22 cellular contexts compared by ENCODE assay signal in genomic region chr9:22374021-22374420, GRCh38.
DNase-seq lines count a peak whose midpoint lies in the region; ATAC-seq and TF ChIP-seq lines count a peak whose summit lies in the region.
"Had no signal": no experiment of that assay in that cellular context is flagged by ENCODE, and none has a peak within 500 bp of the region (broad histone marks: within the 10 kb centered on the region; RNA-seq: fewer than 3 reads in every experiment).

No MANE protein-coding gene starts in this region.

- peak overlapping the region in 3 of 5 experiments; percentile 33 to 43 (median 36) for H3K27ac Mint-ChIP-seq in brain
- H3K27ac Mint-ChIP-seq: activated naive CD8-positive, alpha-beta T cell treated with anti-CD3 and anti-CD28 coated beads, Interleukin-2, amount 10 ng/mL, durations not matched to agents 7 days and 5 days; CD4-positive, alpha-beta memory T cell; HFFc6; stimulated activated memory B cell treated with anti-CD40 and anti-IgM and Interleukin-4, amounts not matched to agents 10 μg/mL and 1 μg/mL and 100 μg/mL, for 72 hours; T-helper 2 cell treated with Interferon-gamma antibody and Interleukin-4, amounts not matched to agents 5 μg/mL and 100 μg/mL, for 36 hours had no signal

- TF ChIP-seq CTCF in brain (conservative IDR thresholded peaks at IDR 0.05): no peak
- TF ChIP-seq CTCF in esophagus squamous epithelium (IDR thresholded peaks at IDR 0.05): no peak

- WGBS in esophagus squamous epithelium, 2 donors: 40 to 44% methylated on average over 2 of the region's 2 CpGs

- peaks cover 0 to 4% (median 0%) of the 10 kb centered on the region in 4 donors for H3K27me3 ChIP-seq in esophagus squamous epithelium

- no peak overlapping the region for H3K27ac ChIP-seq in esophagus squamous epithelium
- H3K27ac ChIP-seq: skin epidermis, thoracic aorta had no signal

- H3K9me3 Mint-ChIP-seq in brain: peaks cover 0 to 8% (median 7%) of the 10 kb centered on the region in 5 experiments
- H3K9me3 Mint-ChIP-seq: activated naive CD8-positive, alpha-beta T cell treated with anti-CD3 and anti-CD28 coated beads, Interleukin-2, amount 10 ng/mL, durations not matched to agents 7 days and 5 days; HFFc6 had no signal

- peaks cover 6% of the 10 kb centered on the region for H3K27me3 Mint-ChIP-seq in brain

- H3K36me3 ChIP-seq in esophagus squamous epithelium: no peaks in the 10 kb centered on the region
- H3K36me3 ChIP-seq: thoracic aorta had no signal

- no peaks in the 10 kb centered on the region for H3K4me1 ChIP-seq in esophagus squamous epithelium

- no peak overlapping the region for H3K4me3 ChIP-seq in esophagus squamous epithelium
- H3K4me3 ChIP-seq: mucosa of descending colon, skin epidermis, thoracic aorta had no signal

- DNase-seq in NCI-H1092 treated with DMSO at 0.1 percent for 48 hours (lab: John Stamatoyannopoulos, UW) (peak; percentile 94), NCI-H446 treated with DMSO at 0.1 percent for 48 hours (lab: John Stamatoyannopoulos, UW) (peak; percentile 94), retina (peak; percentile 28), esophagus squamous epithelium (lab: John Stamatoyannopoulos, UW) (no peak), NCI-H226 (no peak)
- DNase-seq in stimulated activated naive CD8-positive, alpha-beta T cell treated with anti-CD3 and anti-CD28 coated beads, Interleukin-15, Interleukin-2, amounts not matched to agents 100 U/mL and 50 U/mL, for 24 hours: no peak
- DNase-seq: activated CD4-positive, alpha-beta T cell treated with anti-CD3 and anti-CD28 coated beads, Interleukin-2, amount 50 U/mL, for 48 hours; activated CD8-positive, alpha-beta memory T cell treated with anti-CD3 and anti-CD28 coated beads, Interleukin-2, amount 50 U/mL, for 48 hours; activated naive CD8-positive, alpha-beta T cell treated with anti-CD3 and anti-CD28 coated beads, Interleukin-2, amount 10 ng/mL, durations not matched to agents 7 days and 5 days; CD4-positive, alpha-beta memory T cell; DMS79; foreskin fibroblast; HFFc6; hippocampal formation; Kasumi-1; mucosa of descending colon had no signal

- no peaks in the 10 kb centered on the region for H3K9me3 ChIP-seq in esophagus squamous epithelium
- H3K9me3 ChIP-seq: mucosa of descending colon, thoracic aorta had no signal

- H3K36me3 Mint-ChIP-seq in brain: no peaks in the 10 kb centered on the region
- H3K36me3 Mint-ChIP-seq: activated naive CD8-positive, alpha-beta T cell treated with anti-CD3 and anti-CD28 coated beads, Interleukin-2, amount 10 ng/mL, durations not matched to agents 7 days and 5 days; CD4-positive, alpha-beta memory T cell; stimulated activated memory B cell treated with anti-CD40 and anti-IgM and Interleukin-4, amounts not matched to agents 10 μg/mL and 1 μg/mL and 100 μg/mL, for 72 hours had no signal

- ATAC-seq in stimulated activated naive CD8-positive, alpha-beta T cell treated with anti-CD3 and anti-CD28 coated beads, Interleukin-15, Interleukin-2, amounts not matched to agents 100 U/mL and 50 U/mL, for 24 hours: no peak
- ATAC-seq: mucosa of descending colon; stimulated activated memory B cell treated with anti-CD40 and anti-IgM and Interleukin-4, amounts not matched to agents 10 μg/mL and 1 μg/mL and 100 μg/mL, for 72 hours had no signal

- TF ChIP-seq POLR2A in esophagus squamous epithelium (IDR thresholded peaks at IDR 0.05): no peak

- intact Hi-C loops in esophagus squamous epithelium (cut with DNase I): no loop called here

- H3K4me3 Mint-ChIP-seq in brain: no peak overlapping the region
- H3K4me3 Mint-ChIP-seq: activated naive CD8-positive, alpha-beta T cell treated with anti-CD3 and anti-CD28 coated beads, Interleukin-2, amount 10 ng/mL, durations not matched to agents 7 days and 5 days; CD4-positive, alpha-beta memory T cell; HFFc6; neural crest cell; stimulated activated memory B cell treated with anti-CD40 and anti-IgM and Interleukin-4, amounts not matched to agents 10 μg/mL and 1 μg/mL and 100 μg/mL, for 72 hours; T-helper 2 cell treated with Interferon-gamma antibody and Interleukin-4, amounts not matched to agents 5 μg/mL and 100 μg/mL, for 36 hours had no signal

- H3K4me1 Mint-ChIP-seq in brain: peaks cover 11% of the 10 kb centered on the region
- H3K4me1 Mint-ChIP-seq: activated naive CD8-positive, alpha-beta T cell treated with anti-CD3 and anti-CD28 coated beads, Interleukin-2, amount 10 ng/mL, durations not matched to agents 7 days and 5 days; CD4-positive, alpha-beta memory T cell; stimulated activated memory B cell treated with anti-CD40 and anti-IgM and Interleukin-4, amounts not matched to agents 10 μg/mL and 1 μg/mL and 100 μg/mL, for 72 hours had no signal

Comparison
In these comparisons a context has a peak if more than half of its experiments do, and no peak if none do; other contexts are left out.
1. DNase-seq: peak in NCI-H1092 treated with DMSO at 0.1 percent for 48 hours (single experiment), NCI-H446 treated with DMSO at 0.1 percent for 48 hours (single experiment) and retina (single experiment); none in esophagus squamous epithelium (single experiment), NCI-H226 (single experiment) and stimulated activated naive CD8-positive, alpha-beta T cell treated with anti-CD3 and anti-CD28 coated beads, Interleukin-15, Interleukin-2, amounts not matched to agents 100 U/mL and 50 U/mL, for 24 hours (single experiment).